ENCODE assay signal across 26 cellular contexts in the genomic region with DNA sequence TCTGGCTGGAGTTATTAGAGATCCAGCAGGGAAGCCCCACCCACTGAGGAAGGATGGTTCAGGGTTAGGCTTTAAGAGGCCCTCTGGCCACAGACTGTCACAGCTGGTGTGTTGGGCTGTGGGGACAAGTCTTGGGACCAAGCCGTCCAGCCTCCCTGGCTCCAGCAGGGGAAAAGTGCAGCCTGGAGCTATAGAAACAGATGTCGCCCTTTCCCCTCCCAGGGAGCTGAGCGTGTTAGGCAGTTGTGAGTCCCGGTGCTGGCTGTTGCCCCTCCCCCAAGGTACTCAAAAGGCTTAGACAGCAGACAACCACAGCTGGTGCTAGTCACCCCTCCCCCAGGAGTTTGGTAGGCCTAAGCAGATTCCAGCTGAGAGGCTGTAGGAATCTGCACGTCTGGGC.
A peak's percentile ranks its signal among the peaks of the same experiment; 100 is the strongest.
DNase-seq lines count a peak whose midpoint lies in the region; ATAC-seq and TF ChIP-seq lines count a peak whose summit lies in the region.
"Had no signal": no experiment of that assay in that cellular context is flagged by ENCODE, and none has a peak within 500 bp of the region (broad histone marks: within the 10 kb centered on the region; RNA-seq: fewer than 3 reads in every experiment).

No MANE protein-coding gene starts in this region.

- no peak overlapping the region for H3K23ac ChIP-seq in neuronal stem cell (ENCODE audit: low read depth, low read length, poor library complexity)

- H3K4ac ChIP-seq in neuronal stem cell (ENCODE audit: low read length) = no peak overlapping the region

- H3K36me3 Mint-ChIP-seq in endodermal cell (ENCODE audit: low read depth) = peaks cover 6% of the 10 kb centered on the region

- no peak overlapping the region for H2AK5ac ChIP-seq in neuronal stem cell (ENCODE audit: low read depth, low read length)

- H3K18ac ChIP-seq in neuronal stem cell (ENCODE audit: low read length) = peak overlapping the region; percentile 72

- H3K27me3 Mint-ChIP-seq in endodermal cell (ENCODE audit: insufficient read depth) = no peaks in the 10 kb centered on the region

- H3K36me3 ChIP-seq in endodermal cell (ENCODE audit: control insufficient read depth, insufficient read depth, low read length) (no peaks in the 10 kb centered on the region), neuronal stem cell (replicated peaks in 1 of 2; ENCODE audit: control insufficient read depth in 2 of 2, insufficient read depth in 2 of 2, low read length in 2 of 2) (no peaks in the 10 kb centered on the region)
- H3K36me3 ChIP-seq: adrenal gland, heart left ventricle, lower lobe of right lung, upper lobe of right lung had no signal

- H2AFZ ChIP-seq in neuronal stem cell (ENCODE audit: low read length) = peak overlapping the region; percentile 56

- H3K9me3 ChIP-seq in endodermal cell (ENCODE audit: control insufficient read depth, low read length) = peaks cover 26% of the 10 kb centered on the region
- H3K9me3 ChIP-seq in neuronal stem cell (replicated peaks in 1 of 2; ENCODE audit: control insufficient read depth in 2 of 2, insufficient read depth in 1 of 2, low read depth in 1 of 2, low read length in 2 of 2) = peaks cover 0 to 3% of the 10 kb centered on the region in 2 donors

- no peak overlapping the region for H2BK12ac ChIP-seq in neuronal stem cell (ENCODE audit: low read length)

- ATAC-seq in GM19463 (IDR thresholded peaks at IDR 0.05; ENCODE audit: unreplicated experiment) = no peak
- ATAC-seq: heart left ventricle, lower lobe of right lung, upper lobe of right lung had no signal

- no peak overlapping the region for H3K4me2 ChIP-seq in neuronal stem cell (ENCODE audit: insufficient read depth, low read length, poor library complexity, severe bottlenecking)

- H3K27ac ChIP-seq in endodermal cell (ENCODE audit: low read depth, low read length) = no peak overlapping the region
- no peak overlapping the region for H3K27ac ChIP-seq in neuronal stem cell (replicated peaks; ENCODE audit: low read length)
- H3K27ac ChIP-seq: 22Rv1, adrenal gland, heart left ventricle, lower lobe of right lung, upper lobe of right lung, VCaP had no signal

- no peaks in the 10 kb centered on the region for H3K27me3 ChIP-seq in endodermal cell (ENCODE audit: control insufficient read depth, insufficient read depth, low read length, poor library complexity, severe bottlenecking)
- no peaks in the 10 kb centered on the region for H3K27me3 ChIP-seq in neuronal stem cell (ENCODE audit: control insufficient read depth in 3 of 3, insufficient read depth in 3 of 3, low read depth in 1 of 3, low read length in 3 of 3)
- H3K27me3 ChIP-seq: adrenal gland, heart left ventricle, upper lobe of right lung had no signal

- H3K4me3 ChIP-seq in endodermal cell (ENCODE audit: low read length) (no peak overlapping the region), neuronal stem cell (ENCODE audit: low read length in 2 of 2) (no peak overlapping the region)
- H3K4me3 ChIP-seq: adrenal gland, heart left ventricle, lower lobe of right lung, upper lobe of right lung had no signal

- no peaks in the 10 kb centered on the region for H3K79me1 ChIP-seq in neuronal stem cell (ENCODE audit: low read depth, low read length)

- no peak overlapping the region for H2BK5ac ChIP-seq in neuronal stem cell (ENCODE audit: low read length)

- peak in 2 of 3 experiments; percentile 22 to 49 for DNase-seq in NCI-H1417 (lab: John Stamatoyannopoulos, UW)
- no peak for DNase-seq in NCI-H1417 treated with DMSO at 0.1 percent for 48 hours (lab: John Stamatoyannopoulos, UW)
- DNase-seq in NCI-H524 treated with DMSO at 0.1 percent for 48 hours (lab: John Stamatoyannopoulos, UW) = peak; percentile 98
- peak; percentile 79 for DNase-seq in endodermal cell
- DNase-seq in neuronal stem cell (ENCODE audit: low spot score) = no peak
- DNase-seq in DMS153 (lab: John Stamatoyannopoulos, UW) = no peak
- no peak for DNase-seq in activated CD8-positive, alpha-beta memory T cell treated with anti-CD3 and anti-CD28 coated beads, Interleukin-2, amount 50 U/mL, for 48 hours
- DNase-seq: activated CD4-positive, alpha-beta T cell treated with anti-CD3 and anti-CD28 coated beads, Interleukin-2, amount 50 U/mL, for 4 hours; activated gamma-delta T cell; activated T-cell treated with anti-CD3 and anti-CD28 coated beads for 4 hours; adrenal gland; cortex of kidney; EL; heart left ventricle; lower lobe of right lung; NCI-H2029; NCI-H748 treated with DMSO at 0.1 percent for 48 hours; nucleus accumbens; OCI-M1; SIG-M5; stimulated activated CD4-positive, alpha-beta T cell treated with anti-CD3 and anti-CD28 coated beads, Interleukin-12 subunit alpha, Interleukin-12 subunit beta, amount 100 ng/mL, for 4 hours; T-helper 2 cell; upper lobe of right lung had no signal

- peak overlapping the region; percentile 57 for H3K14ac ChIP-seq in neuronal stem cell (ENCODE audit: low read length)

- peak overlapping the region; percentile 67 for H3K27ac Mint-ChIP-seq in endodermal cell

- H3K4me3 Mint-ChIP-seq in endodermal cell = no peak overlapping the region

- H3K9ac ChIP-seq in endodermal cell (ENCODE audit: extremely low read depth, low read length, poor library complexity, severe bottlenecking) = no peak overlapping the region
- no peak overlapping the region for H3K9ac ChIP-seq in neuronal stem cell (ENCODE audit: low read depth, low read length, poor library complexity)

- no peaks in the 10 kb centered on the region for H3K4me1 ChIP-seq in endodermal cell (ENCODE audit: control insufficient read depth, insufficient read depth, low read length)
- peaks cover 0 to 5% of the 10 kb centered on the region in 2 donors for H3K4me1 ChIP-seq in neuronal stem cell (ENCODE audit: control insufficient read depth in 2 of 2, insufficient read depth in 1 of 2, low read depth in 1 of 2, low read length in 2 of 2)
- H3K4me1 ChIP-seq: adrenal gland, heart left ventricle, lower lobe of right lung, upper lobe of right lung had no signal

- H3K4me1 Mint-ChIP-seq in endodermal cell = peaks cover 8% of the 10 kb centered on the region

- H2BK120ac ChIP-seq in neuronal stem cell (ENCODE audit: low read depth, low read length) = no peak overlapping the region

- H4K8ac ChIP-seq in neuronal stem cell (ENCODE audit: low read depth, low read length) = no peak overlapping the region

- 55 to 61% methylated on average over 4 to 5 of the region's 5 CpGs for WGBS in endodermal cell (ENCODE audit: insufficient coverage in 1 of 2, insufficient read length in 1 of 2), 2 experiments
- no CpG with 5 or more reads among the region's 5 CpGs for WGBS in neuronal stem cell (ENCODE audit: extremely low coverage in 2 of 2, insufficient read length in 2 of 2, insufficient replicate concordance in 1 of 2), 2 donors

- H4K91ac ChIP-seq in neuronal stem cell (ENCODE audit: low read depth, low read length, poor library complexity) = no peak overlapping the region

- peaks cover 43% of the 10 kb centered on the region for H3K9me3 Mint-ChIP-seq in endodermal cell

- peak; percentile 11 for TF ChIP-seq CTCF in endodermal cell (conservative IDR thresholded peaks at IDR 0.05)

- H2BK15ac ChIP-seq in neuronal stem cell (ENCODE audit: low read length) = no peak overlapping the region

Comparison
In these comparisons a context has a peak if more than half of its experiments do, and no peak if none do; other contexts are left out.
1. DNase-seq: peak in NCI-H1417 (2 of 3), NCI-H524 treated with DMSO at 0.1 percent for 48 hours (single experiment) and endodermal cell (single experiment); none in NCI-H1417 treated with DMSO at 0.1 percent for 48 hours (single experiment), neuronal stem cell (single experiment), DMS153 (single experiment) and activated CD8-positive, alpha-beta memory T cell treated with anti-CD3 and anti-CD28 coated beads, Interleukin-2, amount 50 U/mL, for 48 hours (single experiment).